8 cellular contexts compared by ENCODE assay signal in the genomic region with DNA sequence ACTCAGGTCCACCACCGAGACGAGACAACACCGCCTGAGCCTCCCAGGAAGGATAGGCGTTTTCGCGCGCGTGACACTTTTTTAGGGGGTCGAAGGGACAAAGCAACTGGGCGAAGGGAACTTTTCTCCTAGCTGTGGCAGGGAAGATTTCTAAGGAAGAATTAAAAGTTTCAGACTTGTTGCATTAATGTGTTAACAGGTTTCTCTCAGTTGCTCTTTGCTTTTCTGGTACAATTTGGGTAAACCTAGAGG. TPM values are rescaled to one million over a fixed set of nuclear protein-coding genes. Genes with fewer than 3 reads are reported as not detected.
A peak's percentile ranks its signal among the peaks of the same experiment; 100 is the strongest.
DNase-seq lines count a peak whose midpoint lies in the region; ATAC-seq and TF ChIP-seq lines count a peak whose summit lies in the region.

No MANE protein-coding gene starts in this region.

- no peaks in the 10 kb centered on the region for H3K9me3 Mint-ChIP-seq in endodermal cell
- peaks cover 7% of the 10 kb centered on the region for H3K9me3 Mint-ChIP-seq in neural progenitor cell

- peaks cover 23% of the 10 kb centered on the region for H3K36me3 ChIP-seq in OCI-LY3 (replicated peaks; ENCODE audit: low read depth, low read length)
- H3K36me3 ChIP-seq in endodermal cell (ENCODE audit: control insufficient read depth, insufficient read depth, low read length) = peaks cover 8% of the 10 kb centered on the region
- no peaks in the 10 kb centered on the region for H3K36me3 ChIP-seq in neural progenitor cell

- H3K4me3 ChIP-seq in OCI-LY3 (ENCODE audit: low read length) (peak overlapping the region; percentile 96), endodermal cell (ENCODE audit: low read length) (peak overlapping the region; percentile 94), neural progenitor cell (peak overlapping the region; percentile 84)

- no peak overlapping the region for H2AFZ ChIP-seq in OCI-LY3 (ENCODE audit: low read depth, low read length)
- no peak overlapping the region for H2AFZ ChIP-seq in neural progenitor cell (replicated peaks)

- H3K27me3 Mint-ChIP-seq in endodermal cell (ENCODE audit: insufficient read depth) (no peaks in the 10 kb centered on the region), neural progenitor cell (ENCODE audit: insufficient read depth, low read depth) (peaks cover 8% of the 10 kb centered on the region)

- no peak for ATAC-seq in HG03521 (IDR thresholded peaks at IDR 0.05; ENCODE audit: unreplicated experiment)

- H3K4me3 Mint-ChIP-seq in endodermal cell = peak overlapping the region; percentile 96
- peak overlapping the region; percentile 98 for H3K4me3 Mint-ChIP-seq in neural progenitor cell

- H4K20me1 ChIP-seq in OCI-LY3 (ENCODE audit: insufficient read depth, low read length) = peaks cover 51% of the 10 kb centered on the region
- H4K20me1 ChIP-seq in neural progenitor cell (ENCODE audit: low read depth) = peaks cover 47% of the 10 kb centered on the region

- in situ Hi-C loops in ACHN (cut with HindIII; ENCODE audit: low pct_ligation_motif_present, low pct_unique_long_range_greater_than_20kb, low sequenced_read_pairs) = no loop called here

- H3K36me3 Mint-ChIP-seq in endodermal cell (ENCODE audit: low read depth) (peaks cover 12% of the 10 kb centered on the region), neural progenitor cell (peaks cover 23% of the 10 kb centered on the region)

- TF ChIP-seq CTCF in C4-2B (conservative IDR thresholded peaks at IDR 0.05) (no peak), OCI-LY3 (IDR thresholded peaks at IDR 0.05; ENCODE audit: low read depth, low read length) (no peak), endodermal cell (conservative IDR thresholded peaks at IDR 0.05) (no peak), neural progenitor cell (IDR thresholded peaks at IDR 0.05) (no peak)

- H3K27ac ChIP-seq in C4-2B = peak overlapping the region; percentile 95
- H3K27ac ChIP-seq in OCI-LY3 (ENCODE audit: low read length) = peak overlapping the region; percentile 99
- no peak overlapping the region for H3K27ac ChIP-seq in endodermal cell (ENCODE audit: low read depth, low read length)
- peak overlapping the region; percentile 64 for H3K27ac ChIP-seq in neural progenitor cell

- H3K9ac ChIP-seq in OCI-LY3 (ENCODE audit: low read length) = peak overlapping the region; percentile 95
- H3K9ac ChIP-seq in endodermal cell (ENCODE audit: extremely low read depth, low read length, poor library complexity, severe bottlenecking) = peak overlapping the region; percentile 93
- peak overlapping the region; percentile 83 for H3K9ac ChIP-seq in neural progenitor cell

- DNase-seq in endodermal cell (no peak), neural progenitor cell (ENCODE audit: low spot score) (no peak), DMS114 treated with DMSO at 0.1 percent for 48 hours (lab: John Stamatoyannopoulos, UW; ENCODE audit: unreplicated experiment) (no peak), NCI-H774 (lab: John Stamatoyannopoulos, UW) (no peak), ACHN (no peak)

- H3K4me2 ChIP-seq in OCI-LY3 (ENCODE audit: low read length) (peak overlapping the region; percentile 89), neural progenitor cell (peak overlapping the region; percentile 93)

- H3K27ac Mint-ChIP-seq in endodermal cell = peak overlapping the region; percentile 93
- H3K27ac Mint-ChIP-seq in neural progenitor cell = peak overlapping the region; percentile 99

- peaks cover 30% of the 10 kb centered on the region for H3K4me1 ChIP-seq in OCI-LY3 (ENCODE audit: low read length)
- H3K4me1 ChIP-seq in endodermal cell (ENCODE audit: control insufficient read depth, insufficient read depth, low read length) = no peaks in the 10 kb centered on the region
- peaks cover 18% of the 10 kb centered on the region for H3K4me1 ChIP-seq in neural progenitor cell

- WGBS in endodermal cell (ENCODE audit: insufficient coverage in 1 of 2, insufficient read length in 1 of 2), 2 experiments = 1 to 3% methylated on average over 6 to 10 of the region's 10 CpGs

- no peaks in the 10 kb centered on the region for H3K27me3 ChIP-seq in OCI-LY3 (ENCODE audit: low read depth, low read length)
- no peaks in the 10 kb centered on the region for H3K27me3 ChIP-seq in endodermal cell (ENCODE audit: control insufficient read depth, insufficient read depth, low read length, poor library complexity, severe bottlenecking)
- no peaks in the 10 kb centered on the region for H3K27me3 ChIP-seq in neural progenitor cell

- no peaks in the 10 kb centered on the region for H3K9me3 ChIP-seq in OCI-LY3 (ENCODE audit: insufficient read depth, low read length)
- H3K9me3 ChIP-seq in endodermal cell (ENCODE audit: control insufficient read depth, low read length) = no peaks in the 10 kb centered on the region
- H3K9me3 ChIP-seq in neural progenitor cell (ENCODE audit: low read depth) = no peaks in the 10 kb centered on the region

- peaks cover 30% of the 10 kb centered on the region for H3F3A ChIP-seq in neural progenitor cell (ENCODE audit: low read depth)

- H3K79me2 ChIP-seq in OCI-LY3 (ENCODE audit: low read length) = peaks cover 74% of the 10 kb centered on the region
- peaks cover 74% of the 10 kb centered on the region for H3K79me2 ChIP-seq in neural progenitor cell (ENCODE audit: low read depth)

- H3K4me1 Mint-ChIP-seq in endodermal cell (peaks cover 13% of the 10 kb centered on the region), neural progenitor cell (peaks cover 22% of the 10 kb centered on the region)

RNA-seq across cellular contexts. Expression of a gene that starts 1.8 kb away (rescaled TPM):
- total RNA-seq in endodermal cell (10 to 100 TPM; 60.8 to 77.7 TPM), neural progenitor cell (ENCODE audit: low replicate concordance) (56.1 and 75.5 TPM in 2 replicates)
- 35.6 TPM for polyA plus RNA-seq in endodermal cell (2013, experiment 1 of 2)
- polyA plus RNA-seq in endodermal cell (2013, experiment 2 of 2) = 45.2 TPM
